Comparison of ENCODE assay signal across 27 cellular contexts in the genomic region with DNA sequence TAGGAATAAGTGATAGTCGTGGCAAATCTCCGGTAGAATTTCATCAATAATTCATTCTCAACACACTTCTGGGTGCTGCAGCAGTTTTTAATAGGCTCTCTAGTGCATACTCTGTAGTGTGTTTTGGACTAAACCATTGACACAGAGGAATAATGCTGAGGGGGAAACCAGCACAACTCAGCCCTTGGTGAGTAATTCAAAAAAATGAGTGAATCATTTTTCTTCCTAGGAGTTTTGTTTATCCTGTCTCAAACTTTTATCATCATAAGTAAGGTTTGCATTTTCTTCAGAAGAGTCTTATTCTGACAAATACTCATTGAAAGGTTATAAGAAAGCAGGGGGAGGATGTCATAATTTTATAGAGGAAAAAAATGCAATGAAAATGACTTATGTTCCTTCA.
DNase-seq lines count a peak whose midpoint lies in the region; ATAC-seq and TF ChIP-seq lines count a peak whose summit lies in the region.
"Had no signal": no experiment of that assay in that cellular context is flagged by ENCODE, and none has a peak within 500 bp of the region (broad histone marks: within the 10 kb centered on the region; RNA-seq: fewer than 3 reads in every experiment).

No MANE protein-coding gene starts in this region.

- TF ChIP-seq CTCF in AG09309 (IDR thresholded peaks at IDR 0.05; ENCODE audit: control insufficient read depth, insufficient read depth, low read depth, low read length, missing control alignments) (no peak), chondrocyte (IDR thresholded peaks at IDR 0.05) (no peak), mesothelial cell of epicardium (IDR thresholded peaks at IDR 0.05; ENCODE audit: unreplicated experiment) (no peak), natural killer cell (IDR thresholded peaks at IDR 0.05) (no peak)

- H3K27me3 Mint-ChIP-seq in chondrocyte (ENCODE audit: low read depth) (no peaks in the 10 kb centered on the region), mesothelial cell of epicardium (ENCODE audit: low read depth) (no peaks in the 10 kb centered on the region), natural killer cell (ENCODE audit: low read depth in 2 of 2) (no peaks in the 10 kb centered on the region)
- H3K27me3 Mint-ChIP-seq in activated naive CD8-positive, alpha-beta T cell treated with anti-CD3 and anti-CD28 coated beads, Interleukin-2, amount 50 U/mL, for 24 hours = no peaks in the 10 kb centered on the region
- H3K27me3 Mint-ChIP-seq: activated CD8-positive, alpha-beta T cell treated with anti-CD3 and anti-CD28 coated beads for 36 hours; CD4-positive, CD25-positive, alpha-beta regulatory T cell; T-helper 17 cell had no signal

- H3K4me3 ChIP-seq in AG09309 (ENCODE audit: control insufficient read depth, low read depth, low read length) = no peak overlapping the region
- H3K4me3 ChIP-seq: psoas muscle, SJCRH30, spleen had no signal

- DNase-seq in AG09309 (ENCODE audit: low read depth) (peak; percentile 49), HT1080 (ENCODE audit: low read depth) (peak; percentile 56), chondrocyte (ENCODE audit: low spot score) (no peak), mesothelial cell of epicardium (ENCODE audit: low spot score in 2 of 2, unreplicated experiment in 2 of 2) (no peak), DMS 273 (lab: John Stamatoyannopoulos, UW; ENCODE audit: unreplicated experiment) (no peak), natural killer cell (no peak)
- DNase-seq in activated naive CD8-positive, alpha-beta T cell treated with anti-CD3 and anti-CD28 coated beads, Interleukin-2, amount 50 U/mL, for 24 hours = no peak
- no peak for DNase-seq in stimulated activated CD4-positive, alpha-beta T cell treated with anti-CD3 and anti-CD28 coated beads, Interleukin-2, amount 100 ng/mL, for 24 hours
- DNase-seq: activated CD4-positive, CD25-positive, alpha-beta regulatory T cell; activated CD8-positive, alpha-beta T cell treated with anti-CD3 and anti-CD28 coated beads for 36 hours; activated naive CD4-positive, alpha-beta T cell; activated T-cell treated with anti-CD3 and anti-CD28 coated beads, Interleukin-2, amount 50 U/mL, for 1 hour; aorta; CD4-positive, CD25-positive, alpha-beta regulatory T cell; DMS53; kidney glomerular epithelial cell; mesendoderm; NCI-H1417 treated with DMSO at 0.1 percent for 48 hours; NCI-H748 treated with DMSO at 0.1 percent for 48 hours; OCI-M1; psoas muscle; SJCRH30; spleen; stimulated activated CD8-positive, alpha-beta memory T cell treated with anti-CD3 and anti-CD28 coated beads, Interleukin-4, amount 100 ng/mL, for 48 hours; substantia nigra; T-helper 17 cell had no signal

- H3K9me3 Mint-ChIP-seq in chondrocyte (ENCODE audit: low read depth) (no peaks in the 10 kb centered on the region), mesothelial cell of epicardium (peaks cover 14% of the 10 kb centered on the region), natural killer cell (peaks cover 15 to 28% of the 10 kb centered on the region in 2 donors)
- peaks cover 19% of the 10 kb centered on the region for H3K9me3 Mint-ChIP-seq in activated naive CD8-positive, alpha-beta T cell treated with anti-CD3 and anti-CD28 coated beads, Interleukin-2, amount 50 U/mL, for 24 hours
- H3K9me3 Mint-ChIP-seq: activated CD8-positive, alpha-beta T cell treated with anti-CD3 and anti-CD28 coated beads for 36 hours; nephron had no signal

- peak overlapping the region; percentile 25 for H3K27ac Mint-ChIP-seq in chondrocyte (ENCODE audit: unreplicated experiment)
- peak overlapping the region; percentile 81 for H3K27ac Mint-ChIP-seq in mesothelial cell of epicardium
- H3K27ac Mint-ChIP-seq in natural killer cell = no peak overlapping the region
- H3K27ac Mint-ChIP-seq in activated naive CD8-positive, alpha-beta T cell treated with anti-CD3 and anti-CD28 coated beads, Interleukin-2, amount 50 U/mL, for 24 hours = no peak overlapping the region
- H3K27ac Mint-ChIP-seq: activated CD8-positive, alpha-beta T cell treated with anti-CD3 and anti-CD28 coated beads for 36 hours; CD4-positive, CD25-positive, alpha-beta regulatory T cell; T-helper 17 cell had no signal

- H3K4me3 Mint-ChIP-seq in chondrocyte (ENCODE audit: unreplicated experiment) (no peak overlapping the region), mesothelial cell of epicardium (no peak overlapping the region), natural killer cell (no peak overlapping the region)
- H3K4me3 Mint-ChIP-seq in activated naive CD8-positive, alpha-beta T cell treated with anti-CD3 and anti-CD28 coated beads, Interleukin-2, amount 50 U/mL, for 24 hours = no peak overlapping the region
- H3K4me3 Mint-ChIP-seq: activated CD8-positive, alpha-beta T cell treated with anti-CD3 and anti-CD28 coated beads for 36 hours; nephron; T-helper 17 cell had no signal

- intact Hi-C loops in natural killer cell (cut with micrococcal nuclease) = no loop called here

- peaks cover 15% of the 10 kb centered on the region for H3K4me1 Mint-ChIP-seq in chondrocyte (ENCODE audit: low read depth)
- H3K4me1 Mint-ChIP-seq in mesothelial cell of epicardium = peaks cover 12% of the 10 kb centered on the region
- no peaks in the 10 kb centered on the region for H3K4me1 Mint-ChIP-seq in natural killer cell
- H3K4me1 Mint-ChIP-seq in activated naive CD8-positive, alpha-beta T cell treated with anti-CD3 and anti-CD28 coated beads, Interleukin-2, amount 50 U/mL, for 24 hours = no peaks in the 10 kb centered on the region
- H3K4me1 Mint-ChIP-seq: CD4-positive, CD25-positive, alpha-beta regulatory T cell; T-helper 17 cell had no signal

- no peaks in the 10 kb centered on the region for H3K36me3 Mint-ChIP-seq in chondrocyte (ENCODE audit: low read depth)
- H3K36me3 Mint-ChIP-seq in mesothelial cell of epicardium = no peaks in the 10 kb centered on the region
- no peaks in the 10 kb centered on the region for H3K36me3 Mint-ChIP-seq in natural killer cell
- no peaks in the 10 kb centered on the region for H3K36me3 Mint-ChIP-seq in activated naive CD8-positive, alpha-beta T cell treated with anti-CD3 and anti-CD28 coated beads, Interleukin-2, amount 50 U/mL, for 24 hours (ENCODE audit: low read depth)
- H3K36me3 Mint-ChIP-seq: CD4-positive, CD25-positive, alpha-beta regulatory T cell had no signal

- no peak for ATAC-seq in natural killer cell
- ATAC-seq in activated naive CD8-positive, alpha-beta T cell treated with anti-CD3 and anti-CD28 coated beads, Interleukin-2, amount 50 U/mL, for 24 hours = no peak
- ATAC-seq: activated CD8-positive, alpha-beta T cell treated with anti-CD3 and anti-CD28 coated beads for 36 hours; psoas muscle; T-helper 17 cell had no signal

Comparison
In these comparisons a context has a peak if more than half of its experiments do, and no peak if none do; other contexts are left out.
1. DNase-seq: peak in AG09309 (single experiment) and HT1080 (single experiment); none in chondrocyte (single experiment), mesothelial cell of epicardium (0 of 2), DMS 273 (single experiment), natural killer cell (single experiment), activated naive CD8-positive, alpha-beta T cell treated with anti-CD3 and anti-CD28 coated beads, Interleukin-2, amount 50 U/mL, for 24 hours (single experiment) and stimulated activated CD4-positive, alpha-beta T cell treated with anti-CD3 and anti-CD28 coated beads, Interleukin-2, amount 100 ng/mL, for 24 hours (0 of 2).
2. H3K27ac Mint-ChIP-seq: peak in chondrocyte (single experiment) and mesothelial cell of epicardium (single experiment); none in natural killer cell (0 of 2) and activated naive CD8-positive, alpha-beta T cell treated with anti-CD3 and anti-CD28 coated beads, Interleukin-2, amount 50 U/mL, for 24 hours (single experiment).